19 cellular contexts compared by ENCODE assay signal in the genomic region with DNA sequence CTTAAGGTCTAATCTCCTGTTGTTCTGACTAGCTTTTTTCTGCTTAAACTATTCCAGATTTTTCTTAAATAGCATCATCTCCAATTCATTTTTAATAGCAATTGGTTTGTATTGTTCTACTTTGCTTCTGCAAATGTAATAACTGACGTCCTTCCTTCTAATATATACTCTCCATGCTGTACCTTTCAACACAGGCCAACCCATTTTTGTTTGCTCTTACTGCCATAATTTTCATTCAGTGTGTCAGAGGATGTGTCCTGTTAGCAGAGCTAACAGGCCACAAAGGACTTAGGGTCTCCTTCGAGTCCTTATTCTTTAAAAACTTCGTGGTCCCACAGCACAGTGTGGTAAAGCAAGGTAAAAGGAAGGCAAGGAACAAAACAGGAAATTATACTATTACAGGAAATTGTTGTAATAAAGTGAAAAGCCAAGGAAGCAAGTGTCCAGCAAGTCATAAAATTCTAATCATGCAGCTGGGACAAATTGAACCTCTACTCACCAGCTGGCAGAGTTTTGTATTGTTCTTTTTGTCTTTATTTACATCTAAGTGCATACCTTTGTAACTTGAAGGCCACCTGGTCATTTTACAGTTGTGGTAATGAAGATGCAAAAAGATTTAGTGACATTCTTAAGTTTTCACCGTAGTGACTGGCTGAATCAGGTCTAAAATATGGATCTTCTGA.
"Had no signal": no experiment of that assay in that cellular context is flagged by ENCODE, and none has a peak within 500 bp of the region (broad histone marks: within the 10 kb centered on the region; RNA-seq: fewer than 3 reads in every experiment).

No MANE protein-coding gene starts in this region.

- H3K27ac Mint-ChIP-seq: activated CD4-positive, alpha-beta memory T cell treated with anti-CD3 and anti-CD28 coated beads, Interleukin-2, amount 10 ng/mL, durations not matched to agents 7 days and 5 days; activated CD8-positive, alpha-beta memory T cell treated with anti-CD3 and anti-CD28 coated beads, Interleukin-2, amount 10 ng/mL, durations not matched to agents 7 days and 5 days; activated naive CD8-positive, alpha-beta T cell treated with anti-CD3 and anti-CD28 coated beads, Interleukin-2, amount 10 ng/mL, durations not matched to agents 7 days and 5 days; activated T-helper 17 cell treated with anti-CD3 and anti-CD28 coated beads, Interleukin-2, amount 50 U/mL, for 72 hours; endodermal cell; stimulated activated naive B cell treated with anti-CD40 and anti-IgM and Interleukin-4, amounts not matched to agents 10 μg/mL and 1 μg/mL and 100 μg/mL, for 72 hours had no signal

- H3K4me3 Mint-ChIP-seq: activated CD4-positive, alpha-beta memory T cell treated with anti-CD3 and anti-CD28 coated beads, Interleukin-2, amount 10 ng/mL, durations not matched to agents 7 days and 5 days; activated CD8-positive, alpha-beta memory T cell treated with anti-CD3 and anti-CD28 coated beads, Interleukin-2, amount 10 ng/mL, durations not matched to agents 7 days and 5 days; activated naive CD8-positive, alpha-beta T cell treated with anti-CD3 and anti-CD28 coated beads, Interleukin-2, amount 10 ng/mL, durations not matched to agents 7 days and 5 days; activated T-helper 17 cell treated with anti-CD3 and anti-CD28 coated beads, Interleukin-2, amount 50 U/mL, for 72 hours; endodermal cell; stimulated activated naive B cell treated with anti-CD40 and anti-IgM and Interleukin-4, amounts not matched to agents 10 μg/mL and 1 μg/mL and 100 μg/mL, for 72 hours had no signal

- H3K4me3 ChIP-seq: cardiac muscle cell, dorsolateral prefrontal cortex had no signal

- ATAC-seq: activated CD8-positive, alpha-beta memory T cell treated with anti-CD3 and anti-CD28 coated beads, Interleukin-2, amount 10 ng/mL, durations not matched to agents 7 days and 5 days; activated T-helper 17 cell treated with anti-CD3 and anti-CD28 coated beads, Interleukin-2, amount 50 U/mL, for 72 hours; left ventricle myocardium superior; sciatic nerve; stimulated activated naive B cell treated with anti-CD40 and anti-IgM and Interleukin-4, amounts not matched to agents 10 μg/mL and 1 μg/mL and 100 μg/mL, for 72 hours had no signal

- DNase-seq: activated CD4-positive, alpha-beta memory T cell treated with anti-CD3 and anti-CD28 coated beads, Interleukin-2, amount 10 ng/mL, durations not matched to agents 7 days and 5 days; activated CD4-positive, alpha-beta T cell treated with anti-CD3 and anti-CD28 coated beads for 48 hours; activated CD4-positive, CD25-positive, alpha-beta regulatory T cell; activated CD8-positive, alpha-beta memory T cell treated with anti-CD3 and anti-CD28 coated beads, Interleukin-2, amount 10 ng/mL, durations not matched to agents 7 days and 5 days; activated naive CD4-positive, alpha-beta T cell; activated naive CD8-positive, alpha-beta T cell treated with anti-CD3 and anti-CD28 coated beads, Interleukin-2, amount 10 ng/mL, durations not matched to agents 7 days and 5 days; amygdala; dorsolateral prefrontal cortex; endodermal cell; erythroblast; foreskin melanocyte; glutamatergic neuron; hypothalamus; left ventricle myocardium superior; stimulated activated naive B cell treated with anti-CD40 and anti-IgM and Interleukin-4, amounts not matched to agents 10 μg/mL and 1 μg/mL and 100 μg/mL, for 72 hours had no signal

- H3K27ac ChIP-seq: cardiac muscle cell, dorsolateral prefrontal cortex had no signal

- H3K9me3 Mint-ChIP-seq: activated CD4-positive, alpha-beta memory T cell treated with anti-CD3 and anti-CD28 coated beads, Interleukin-2, amount 10 ng/mL, durations not matched to agents 7 days and 5 days; activated naive CD8-positive, alpha-beta T cell treated with anti-CD3 and anti-CD28 coated beads, Interleukin-2, amount 10 ng/mL, durations not matched to agents 7 days and 5 days; activated T-helper 17 cell treated with anti-CD3 and anti-CD28 coated beads, Interleukin-2, amount 50 U/mL, for 72 hours; endodermal cell; stimulated activated naive B cell treated with anti-CD40 and anti-IgM and Interleukin-4, amounts not matched to agents 10 μg/mL and 1 μg/mL and 100 μg/mL, for 72 hours had no signal

- H3K4me1 Mint-ChIP-seq: activated CD4-positive, alpha-beta memory T cell treated with anti-CD3 and anti-CD28 coated beads, Interleukin-2, amount 10 ng/mL, durations not matched to agents 7 days and 5 days; activated CD8-positive, alpha-beta memory T cell treated with anti-CD3 and anti-CD28 coated beads, Interleukin-2, amount 10 ng/mL, durations not matched to agents 7 days and 5 days; activated T-helper 17 cell treated with anti-CD3 and anti-CD28 coated beads, Interleukin-2, amount 50 U/mL, for 72 hours; stimulated activated naive B cell treated with anti-CD40 and anti-IgM and Interleukin-4, amounts not matched to agents 10 μg/mL and 1 μg/mL and 100 μg/mL, for 72 hours had no signal

- H3K36me3 Mint-ChIP-seq: activated CD8-positive, alpha-beta memory T cell treated with anti-CD3 and anti-CD28 coated beads, Interleukin-2, amount 10 ng/mL, durations not matched to agents 7 days and 5 days; activated naive CD8-positive, alpha-beta T cell treated with anti-CD3 and anti-CD28 coated beads, Interleukin-2, amount 10 ng/mL, durations not matched to agents 7 days and 5 days; stimulated activated naive B cell treated with anti-CD40 and anti-IgM and Interleukin-4, amounts not matched to agents 10 μg/mL and 1 μg/mL and 100 μg/mL, for 72 hours had no signal

- H3K27me3 ChIP-seq: cardiac muscle cell, dorsolateral prefrontal cortex had no signal

- FAIRE-seq: TTC549 had no signal

- H3K36me3 ChIP-seq: cardiac muscle cell had no signal

- H3K27me3 Mint-ChIP-seq: activated CD4-positive, alpha-beta memory T cell treated with anti-CD3 and anti-CD28 coated beads, Interleukin-2, amount 10 ng/mL, durations not matched to agents 7 days and 5 days; activated CD8-positive, alpha-beta memory T cell treated with anti-CD3 and anti-CD28 coated beads, Interleukin-2, amount 10 ng/mL, durations not matched to agents 7 days and 5 days; activated naive CD8-positive, alpha-beta T cell treated with anti-CD3 and anti-CD28 coated beads, Interleukin-2, amount 10 ng/mL, durations not matched to agents 7 days and 5 days; activated T-helper 17 cell treated with anti-CD3 and anti-CD28 coated beads, Interleukin-2, amount 50 U/mL, for 72 hours; stimulated activated naive B cell treated with anti-CD40 and anti-IgM and Interleukin-4, amounts not matched to agents 10 μg/mL and 1 μg/mL and 100 μg/mL, for 72 hours had no signal
